23 cellular contexts compared by ENCODE assay signal in the genomic region with DNA sequence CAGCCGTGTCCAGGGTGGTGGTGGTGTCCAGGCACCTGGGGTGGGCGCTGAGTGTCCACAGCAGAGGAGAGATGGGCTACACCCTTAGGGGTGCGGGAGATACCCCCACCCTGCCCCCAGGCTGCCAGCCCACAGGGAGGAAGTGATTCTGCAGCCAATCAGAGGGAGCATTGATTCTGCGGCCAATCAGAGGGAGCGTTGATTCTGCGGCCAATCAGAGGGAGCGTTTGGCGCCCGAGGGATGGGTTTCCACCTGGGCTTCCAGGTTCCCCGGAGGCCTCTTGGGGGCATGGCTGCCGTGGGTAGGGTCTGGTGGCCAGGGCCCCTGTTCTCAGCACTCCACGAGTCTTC.
"Had no signal": no experiment of that assay in that cellular context is flagged by ENCODE, and none has a peak within 500 bp of the region (broad histone marks: within the 10 kb centered on the region; RNA-seq: fewer than 3 reads in every experiment).

No MANE protein-coding gene starts in this region.

- ATAC-seq: WTC11 had no signal

- H3K4me1 Mint-ChIP-seq: WTC11 had no signal

- H3K4me1 ChIP-seq: esophagus muscularis mucosa, parathyroid adenoma, testis, vagina had no signal

- H3K27ac ChIP-seq: coronary artery, esophagus muscularis mucosa, parathyroid adenoma, testis, vagina had no signal

- H3K79me2 ChIP-seq: parathyroid adenoma had no signal

- H3K36me3 ChIP-seq: esophagus muscularis mucosa, vagina had no signal

- H3K9me3 ChIP-seq: esophagus muscularis mucosa, testis, vagina had no signal

- FAIRE-seq: bronchial epithelial cell, frontal cortex, islet of Langerhans had no signal

- DNase-seq: activated CD4-positive, alpha-beta memory T cell treated with anti-CD3 and anti-CD28 coated beads for 36 hours; activated CD4-positive, alpha-beta T cell treated with anti-CD3 and anti-CD28 coated beads for 48 hours; activated naive CD4-positive, alpha-beta T cell treated with Interleukin-2 at 50 U/mL for 16 hours; activated T-cell treated with anti-CD3 and anti-CD28 coated beads, Interleukin-2, amount 50 U/mL, for 48 hours; cerebellar nuclear complex; hypothalamus; mesenchymal stem cell; nephron progenitor cell; nucleus accumbens; right cardiac atrium; stimulated activated CD4-positive, alpha-beta T cell treated with anti-CD3 and anti-CD28 coated beads, Interleukin-1b, Interleukin-23, amount 100 ng/mL, for 48 hours; stimulated activated naive CD4-positive, alpha-beta T cell; T-helper 9 cell; testis had no signal

- H2AFZ ChIP-seq: parathyroid adenoma had no signal

- H3K27me3 Mint-ChIP-seq: activated CD4-positive, alpha-beta memory T cell treated with anti-CD3 and anti-CD28 coated beads for 36 hours had no signal

- H3K27ac Mint-ChIP-seq: activated CD4-positive, alpha-beta memory T cell treated with anti-CD3 and anti-CD28 coated beads for 36 hours; nephron progenitor cell; type B pancreatic cell; WTC11 had no signal

- H3K4me3 Mint-ChIP-seq: activated CD4-positive, alpha-beta memory T cell treated with anti-CD3 and anti-CD28 coated beads for 36 hours; type B pancreatic cell; WTC11 had no signal

- H3K4me3 ChIP-seq: coronary artery, esophagus muscularis mucosa, testis, vagina had no signal

- H3K9ac ChIP-seq: parathyroid adenoma had no signal

- H3K27me3 ChIP-seq: testis, vagina had no signal

- H3K9me3 Mint-ChIP-seq: activated CD4-positive, alpha-beta memory T cell treated with anti-CD3 and anti-CD28 coated beads for 36 hours; nephron progenitor cell; type B pancreatic cell; WTC11 had no signal

- H3K36me3 Mint-ChIP-seq: activated CD4-positive, alpha-beta memory T cell treated with anti-CD3 and anti-CD28 coated beads for 36 hours; type B pancreatic cell; WTC11 had no signal
